In the genomic region with DNA sequence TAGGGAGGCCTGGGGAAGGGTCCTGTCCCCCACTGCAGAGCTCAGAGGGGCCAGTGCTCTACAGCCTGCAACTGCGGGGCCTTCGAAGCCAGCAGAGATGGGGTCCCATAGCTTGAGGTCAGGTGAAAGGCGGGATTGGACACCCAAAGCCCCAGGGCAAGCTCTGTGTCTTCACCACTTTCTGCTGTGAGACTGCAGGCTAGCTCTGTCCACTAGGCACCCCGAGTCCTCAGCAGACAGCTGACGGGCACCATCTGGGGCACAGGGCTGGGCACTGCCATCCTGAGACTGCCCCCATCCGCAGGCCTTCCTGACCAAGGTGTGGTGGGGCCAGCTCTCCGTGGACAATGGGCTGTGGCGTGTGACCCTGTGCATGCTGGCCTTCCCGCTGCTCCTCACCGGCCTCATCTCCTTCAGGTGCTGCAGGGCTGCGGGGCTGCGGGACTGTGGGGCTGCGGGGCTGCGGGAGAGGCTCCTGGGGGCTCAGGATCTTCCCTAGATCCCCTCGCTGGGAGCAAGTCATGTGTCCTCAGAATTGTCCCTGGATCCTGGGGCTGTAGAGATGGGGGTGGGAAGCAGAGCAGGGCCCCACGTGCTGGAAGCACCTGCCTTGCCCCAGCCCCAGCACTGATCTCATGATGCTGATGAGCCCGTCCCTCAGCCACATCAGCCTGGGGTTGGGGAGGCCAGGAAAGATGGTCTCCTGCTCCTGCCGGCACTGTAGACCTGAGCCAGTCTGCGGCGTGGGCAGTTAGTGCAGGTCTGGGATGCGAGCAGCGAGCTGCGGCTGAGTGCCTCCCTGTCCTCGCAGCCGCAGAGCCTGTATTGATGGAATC, we compare ENCODE assay signal across 24 cellular contexts. TPM values are rescaled to one million over a fixed set of nuclear protein-coding genes. Genes with fewer than 3 reads are reported as not detected.
DNase-seq lines count a peak whose midpoint lies in the region; ATAC-seq and TF ChIP-seq lines count a peak whose summit lies in the region.
"Had no signal": no experiment of that assay in that cellular context is flagged by ENCODE, and none has a peak within 500 bp of the region (broad histone marks: within the 10 kb centered on the region; RNA-seq: fewer than 3 reads in every experiment).

No MANE protein-coding gene starts in this region.

- no peaks in the 10 kb centered on the region for H3K9me3 Mint-ChIP-seq in activated naive CD8-positive, alpha-beta T cell treated with anti-CD3 and anti-CD28 coated beads, Interleukin-2, amount 50 U/mL, for 24 hours
- H3K9me3 Mint-ChIP-seq: CD4-positive, alpha-beta T cell; GM23338 had no signal

- H3K9ac ChIP-seq in neuronal stem cell (ENCODE audit: low read depth, low read length, poor library complexity) = no peak overlapping the region
- H3K9ac ChIP-seq: BLaER1 had no signal

- no peak overlapping the region for H3K27ac Mint-ChIP-seq in activated naive CD8-positive, alpha-beta T cell treated with anti-CD3 and anti-CD28 coated beads, Interleukin-2, amount 50 U/mL, for 24 hours
- H3K27ac Mint-ChIP-seq: CD4-positive, alpha-beta T cell; GM23338 had no signal

- no peak overlapping the region for H2BK12ac ChIP-seq in neuronal stem cell (ENCODE audit: low read length)

- H3K14ac ChIP-seq in neuronal stem cell (ENCODE audit: low read length) = no peak overlapping the region

- no peaks in the 10 kb centered on the region for H3K4me1 Mint-ChIP-seq in activated naive CD8-positive, alpha-beta T cell treated with anti-CD3 and anti-CD28 coated beads, Interleukin-2, amount 50 U/mL, for 24 hours
- H3K4me1 Mint-ChIP-seq: GM23338 had no signal

- H2AK5ac ChIP-seq in neuronal stem cell (ENCODE audit: low read depth, low read length) = no peak overlapping the region

- no peak for TF ChIP-seq CTCF in breast epithelium (IDR thresholded peaks at IDR 0.05)

- peaks cover 0 to 3% of the 10 kb centered on the region in 2 donors for H3K36me3 ChIP-seq in neuronal stem cell (replicated peaks in 1 of 2; ENCODE audit: control insufficient read depth in 2 of 2, insufficient read depth in 2 of 2, low read length in 2 of 2)
- no peaks in the 10 kb centered on the region for H3K36me3 ChIP-seq in breast epithelium
- H3K36me3 ChIP-seq: Peyer's patch, SJCRH30 had no signal

- H3K4me2 ChIP-seq in neuronal stem cell (ENCODE audit: insufficient read depth, low read length, poor library complexity, severe bottlenecking) = no peak overlapping the region
- H3K4me2 ChIP-seq: GM23338 had no signal

- H3K27ac ChIP-seq in neuronal stem cell (replicated peaks; ENCODE audit: low read length) = no peak overlapping the region
- H3K27ac ChIP-seq in breast epithelium = no peak overlapping the region
- H3K27ac ChIP-seq: Peyer's patch, SJCRH30 had no signal

- intact Hi-C loops in cardiac septum (cut with DNase I) = no loop called here
- intact Hi-C loops in left cardiac atrium (cut with DNase I) = no loop called here
- intact Hi-C loops in breast epithelium (cut with DNase I; ENCODE audit: low total_unique reads) = no loop called here

- no peak overlapping the region for H2AFZ ChIP-seq in neuronal stem cell (ENCODE audit: low read length)
- H2AFZ ChIP-seq: GM23338 had no signal

- no peaks in the 10 kb centered on the region for H3K27me3 Mint-ChIP-seq in activated naive CD8-positive, alpha-beta T cell treated with anti-CD3 and anti-CD28 coated beads, Interleukin-2, amount 50 U/mL, for 24 hours
- H3K27me3 Mint-ChIP-seq: CD4-positive, alpha-beta T cell had no signal

- no peak overlapping the region for H4K91ac ChIP-seq in neuronal stem cell (ENCODE audit: low read depth, low read length, poor library complexity)

- ATAC-seq in left cardiac atrium (no peak), HG02623 (IDR thresholded peaks at IDR 0.05; ENCODE audit: unreplicated experiment) (no peak), GM19452 (IDR thresholded peaks at IDR 0.05; ENCODE audit: unreplicated experiment) (no peak)
- ATAC-seq in activated naive CD8-positive, alpha-beta T cell treated with anti-CD3 and anti-CD28 coated beads, Interleukin-2, amount 50 U/mL, for 24 hours = peak; percentile 17
- ATAC-seq: GM12878, GM23338, HCT116 had no signal

- H3K4me1 ChIP-seq in neuronal stem cell (ENCODE audit: control insufficient read depth in 2 of 2, insufficient read depth in 1 of 2, low read depth in 1 of 2, low read length in 2 of 2) (peaks cover 0 to 2% of the 10 kb centered on the region in 2 donors), breast epithelium (no peaks in the 10 kb centered on the region)
- H3K4me1 ChIP-seq: Caco-2, Peyer's patch, SJCRH30 had no signal

- no peaks in the 10 kb centered on the region for H3K36me3 Mint-ChIP-seq in activated naive CD8-positive, alpha-beta T cell treated with anti-CD3 and anti-CD28 coated beads, Interleukin-2, amount 50 U/mL, for 24 hours (ENCODE audit: low read depth)

- peaks cover 2% of the 10 kb centered on the region for H3K79me1 ChIP-seq in neuronal stem cell (ENCODE audit: low read depth, low read length)

- H4K8ac ChIP-seq in neuronal stem cell (ENCODE audit: low read depth, low read length) = no peak overlapping the region

- no peak overlapping the region for H3K4ac ChIP-seq in neuronal stem cell (ENCODE audit: low read length)

- H2BK120ac ChIP-seq in neuronal stem cell (ENCODE audit: low read depth, low read length) = no peak overlapping the region

- no peak overlapping the region for H2BK15ac ChIP-seq in neuronal stem cell (ENCODE audit: low read length)

- H3K23ac ChIP-seq in neuronal stem cell (ENCODE audit: low read depth, low read length, poor library complexity) = peak overlapping the region; percentile 16

- no peak for TF ChIP-seq POLR2A in breast epithelium (IDR thresholded peaks at IDR 0.05)

- no CpG with 5 or more reads among the region's 25 CpGs for WGBS in neuronal stem cell (ENCODE audit: extremely low coverage in 2 of 2, insufficient read length in 2 of 2, insufficient replicate concordance in 1 of 2), 2 donors

- no peak overlapping the region for H3K18ac ChIP-seq in neuronal stem cell (ENCODE audit: low read length)

- H2BK5ac ChIP-seq in neuronal stem cell (ENCODE audit: low read length) = no peak overlapping the region

- H3K9me3 ChIP-seq in neuronal stem cell (replicated peaks in 1 of 2; ENCODE audit: control insufficient read depth in 2 of 2, insufficient read depth in 1 of 2, low read depth in 1 of 2, low read length in 2 of 2) = peaks cover 0 to 16% of the 10 kb centered on the region in 2 donors
- H3K9me3 ChIP-seq in breast epithelium = no peaks in the 10 kb centered on the region
- H3K9me3 ChIP-seq: Caco-2, Peyer's patch, SJCRH30 had no signal

- no peak overlapping the region for H3K4me3 ChIP-seq in neuronal stem cell (ENCODE audit: low read length in 2 of 2)
- H3K4me3 ChIP-seq in breast epithelium = no peak overlapping the region
- H3K4me3 ChIP-seq: BLaER1, GM12878, GM23338, Peyer's patch, SJCRH30 had no signal

- no peak overlapping the region for H3K4me3 Mint-ChIP-seq in activated naive CD8-positive, alpha-beta T cell treated with anti-CD3 and anti-CD28 coated beads, Interleukin-2, amount 50 U/mL, for 24 hours
- H3K4me3 Mint-ChIP-seq: CD4-positive, alpha-beta T cell; GM23338 had no signal

- peak; percentile 54 for DNase-seq in cardiac septum (ENCODE audit: low spot score)
- DNase-seq in left cardiac atrium = no peak
- DNase-seq in activated naive CD8-positive, alpha-beta T cell treated with anti-CD3 and anti-CD28 coated beads, Interleukin-2, amount 50 U/mL, for 24 hours = no peak
- no peak for DNase-seq in neuronal stem cell (ENCODE audit: low spot score)
- DNase-seq in breast epithelium (ENCODE audit: low spot score in 2 of 2) = no peak
- DNase-seq: Caco-2; CD4-positive, alpha-beta T cell; DND-41; Karpas-422; NCI-H1694; NCI-H2081 treated with DMSO at 0.1 percent for 48 hours; NCI-H2171 treated with DMSO at 0.1 percent for 48 hours; NCI-H446; NCI-H526; Peyer's patch; SJCRH30 had no signal

- H3K27me3 ChIP-seq in neuronal stem cell (ENCODE audit: control insufficient read depth in 3 of 3, insufficient read depth in 3 of 3, low read depth in 1 of 3, low read length in 3 of 3) (peaks cover 0 to 18% (median 3%) of the 10 kb centered on the region in 3 experiments), breast epithelium (peaks cover 0 to 14% of the 10 kb centered on the region in 2 donors)
- H3K27me3 ChIP-seq: BLaER1, Peyer's patch, SJCRH30 had no signal

RNA-seq across cellular contexts. Expression of gene TRPM2, which starts 46.8 kb away (rescaled TPM):
- 1.2 TPM for total RNA-seq in cardiac septum
- 1 to 10 TPM; 2.9 to 5.1 TPM for total RNA-seq in left cardiac atrium
- polyA plus RNA-seq in neuronal stem cell (2013, experiment 1 of 2) = 0.03 TPM
- polyA plus RNA-seq in neuronal stem cell (2013, experiment 2 of 2) = 0.03 TPM
- total RNA-seq in breast epithelium = 1 to 10 TPM; 4.3 to 7.9 (median 7.2) TPM

RNA-seq across cellular contexts. Expression of gene LRRC3, which starts 55.1 kb away (rescaled TPM):
- total RNA-seq in cardiac septum = 2.9 TPM
- 1 to 10 TPM; 1.4 to 2.5 TPM for total RNA-seq in left cardiac atrium
- polyA plus RNA-seq in neuronal stem cell (2013, experiment 1 of 2) = 4.0 TPM
- polyA plus RNA-seq in neuronal stem cell (2013, experiment 2 of 2) = 3.9 TPM
- 1 to 10 TPM; 1.6 to 6.4 (median 2.0) TPM for total RNA-seq in breast epithelium
- total RNA-seq: MCF 10A, OCI-LY7, SJCRH30 had no signal
